8 cellular contexts compared by ENCODE assay signal in genomic region chr3:71010731-71011455, GRCh38.
DNase-seq lines count a peak whose midpoint lies in the region; ATAC-seq lines count a peak whose summit lies in the region.

No MANE protein-coding gene starts in this region.

- DNase-seq in HK-2 (ENCODE audit: unreplicated experiment) (peak; percentile 13), cerebellum (ENCODE audit: low spot score) (no peak), HCEC 1CT (no peak), NCI-H2171 (lab: John Stamatoyannopoulos, UW) (no peak), caudate nucleus (lab: John Stamatoyannopoulos, UW) (no peak)
- DNase-seq in activated T-helper 2 cell treated with anti-CD3 and anti-CD28 coated beads, Interferon-gamma antibody, Interleukin-2, Interleukin-4, amounts not matched to agents 10 μg/mL and 5 μg/mL and 100 μg/mL, durations not matched to agents 14 hours and 24 hours and 36 hours (ENCODE audit: low spot score): peak; percentile 46
- peak; percentile 55 to 60 for DNase-seq in stimulated activated CD4-positive, alpha-beta T cell treated with anti-CD3 and anti-CD28 coated beads, Interleukin-12 subunit alpha, Interleukin-12 subunit beta, amount 100 ng/mL, for 24 hours (ENCODE audit: low read depth in 2 of 2)

- H3K4me3 Mint-ChIP-seq in activated T-helper 2 cell treated with anti-CD3 and anti-CD28 coated beads, Interferon-gamma antibody, Interleukin-2, Interleukin-4, amounts not matched to agents 10 μg/mL and 5 μg/mL and 100 μg/mL, durations not matched to agents 14 hours and 24 hours and 36 hours (ENCODE audit: low read depth): peak overlapping the region; percentile 35

- peaks cover 58% of the 10 kb centered on the region for H3K36me3 Mint-ChIP-seq in activated T-helper 2 cell treated with anti-CD3 and anti-CD28 coated beads, Interferon-gamma antibody, Interleukin-2, Interleukin-4, amounts not matched to agents 10 μg/mL and 5 μg/mL and 100 μg/mL, durations not matched to agents 14 hours and 24 hours and 36 hours (ENCODE audit: low read depth)

- ATAC-seq in GM21360 (IDR thresholded peaks at IDR 0.05; ENCODE audit: unreplicated experiment): peak; percentile 76

- H3K4me1 Mint-ChIP-seq in activated T-helper 2 cell treated with anti-CD3 and anti-CD28 coated beads, Interferon-gamma antibody, Interleukin-2, Interleukin-4, amounts not matched to agents 10 μg/mL and 5 μg/mL and 100 μg/mL, durations not matched to agents 14 hours and 24 hours and 36 hours (ENCODE audit: low read depth): peaks cover 57% of the 10 kb centered on the region

- no peaks in the 10 kb centered on the region for H3K9me3 Mint-ChIP-seq in activated T-helper 2 cell treated with anti-CD3 and anti-CD28 coated beads, Interferon-gamma antibody, Interleukin-2, Interleukin-4, amounts not matched to agents 10 μg/mL and 5 μg/mL and 100 μg/mL, durations not matched to agents 14 hours and 24 hours and 36 hours

- no peaks in the 10 kb centered on the region for H3K27me3 Mint-ChIP-seq in activated T-helper 2 cell treated with anti-CD3 and anti-CD28 coated beads, Interferon-gamma antibody, Interleukin-2, Interleukin-4, amounts not matched to agents 10 μg/mL and 5 μg/mL and 100 μg/mL, durations not matched to agents 14 hours and 24 hours and 36 hours (ENCODE audit: low read depth)

- H3K27ac Mint-ChIP-seq in activated T-helper 2 cell treated with anti-CD3 and anti-CD28 coated beads, Interferon-gamma antibody, Interleukin-2, Interleukin-4, amounts not matched to agents 10 μg/mL and 5 μg/mL and 100 μg/mL, durations not matched to agents 14 hours and 24 hours and 36 hours: peak overlapping the region; percentile 94

- intact Hi-C loops in activated T-helper 2 cell treated with anti-CD3 and anti-CD28 coated beads, Interferon-gamma antibody, Interleukin-2, Interleukin-4, amounts not matched to agents 10 μg/mL and 5 μg/mL and 100 μg/mL, durations not matched to agents 14 hours and 24 hours and 36 hours (cut with micrococcal nuclease): loop anchor here (1.0 to 5.0 kb wide), 14 partner anchors 14 to 576 kb away; no protein-coding TSS in a partner anchor

- no peak overlapping the region for H3K27ac ChIP-seq in caudate nucleus (ENCODE audit: low read depth, low read length)

Comparison
In these comparisons a context has a peak if more than half of its experiments do, and no peak if none do; other contexts are left out.
1. DNase-seq: peak in HK-2 (single experiment), activated T-helper 2 cell treated with anti-CD3 and anti-CD28 coated beads, Interferon-gamma antibody, Interleukin-2, Interleukin-4, amounts not matched to agents 10 μg/mL and 5 μg/mL and 100 μg/mL, durations not matched to agents 14 hours and 24 hours and 36 hours (single experiment) and stimulated activated CD4-positive, alpha-beta T cell treated with anti-CD3 and anti-CD28 coated beads, Interleukin-12 subunit alpha, Interleukin-12 subunit beta, amount 100 ng/mL, for 24 hours (2 of 2); none in cerebellum (single experiment), HCEC 1CT (single experiment), NCI-H2171 (single experiment) and caudate nucleus (0 of 61).